18 cellular contexts compared by ENCODE assay signal in genomic region chr7:150381096-150381495, GRCh38. TPM values are rescaled to one million over a fixed set of nuclear protein-coding genes. Genes with fewer than 3 reads are reported as not detected.
DNase-seq lines count a peak whose midpoint lies in the region; ATAC-seq and TF ChIP-seq lines count a peak whose summit lies in the region.
"Had no signal": no experiment of that assay in that cellular context is flagged by ENCODE, and none has a peak within 500 bp of the region (broad histone marks: within the 10 kb centered on the region; RNA-seq: fewer than 3 reads in every experiment).

No MANE protein-coding gene starts in this region.

- H3K9me3 Mint-ChIP-seq in activated naive CD8-positive, alpha-beta T cell (ENCODE audit: low read depth): no peaks in the 10 kb centered on the region
- no peaks in the 10 kb centered on the region for H3K9me3 Mint-ChIP-seq in activated naive CD8-positive, alpha-beta T cell treated with anti-CD3 and anti-CD28 coated beads, Interleukin-2, amount 50 U/mL, for 24 hours
- no peaks in the 10 kb centered on the region for H3K9me3 Mint-ChIP-seq in WTC11

- H3K27me3 Mint-ChIP-seq in activated naive CD8-positive, alpha-beta T cell: no peaks in the 10 kb centered on the region
- no peaks in the 10 kb centered on the region for H3K27me3 Mint-ChIP-seq in activated naive CD8-positive, alpha-beta T cell treated with anti-CD3 and anti-CD28 coated beads, Interleukin-2, amount 50 U/mL, for 24 hours
- no peaks in the 10 kb centered on the region for H3K27me3 Mint-ChIP-seq in WTC11 (ENCODE audit: low read depth)

- H3K4me3 ChIP-seq in mesodermal cell (ENCODE audit: extremely low read depth, insufficient read depth, low read length, poor library complexity, severe bottlenecking) (peak overlapping the region; percentile 73), upper lobe of right lung (no peak overlapping the region)
- H3K4me3 ChIP-seq: skin epidermis, thyroid gland had no signal

- H3K27ac Mint-ChIP-seq in activated naive CD8-positive, alpha-beta T cell: no peak overlapping the region
- no peak overlapping the region for H3K27ac Mint-ChIP-seq in activated naive CD8-positive, alpha-beta T cell treated with anti-CD3 and anti-CD28 coated beads, Interleukin-2, amount 50 U/mL, for 24 hours
- H3K27ac Mint-ChIP-seq in WTC11: peak overlapping the region; percentile 92

- intact Hi-C loops in upper lobe of right lung (cut with DNase I): no loop called here

- H3K9me3 ChIP-seq in mesodermal cell (ENCODE audit: control insufficient read depth, low read length) (no peaks in the 10 kb centered on the region), upper lobe of right lung (no peaks in the 10 kb centered on the region)
- H3K9me3 ChIP-seq: left lung, thyroid gland had no signal

- H3K4me1 ChIP-seq in mesodermal cell (ENCODE audit: control insufficient read depth, insufficient read depth, low read length, poor library complexity, severe bottlenecking) (peaks cover 56% of the 10 kb centered on the region), upper lobe of right lung (peaks cover 26% of the 10 kb centered on the region)

- no peak for ATAC-seq in activated naive CD8-positive, alpha-beta T cell treated with anti-CD3 and anti-CD28 coated beads, Interleukin-2, amount 50 U/mL, for 24 hours
- ATAC-seq in WTC11 (no peak), upper lobe of right lung (no peak), GM21423 (IDR thresholded peaks at IDR 0.05; ENCODE audit: unreplicated experiment) (no peak)
- ATAC-seq: left lung had no signal

- H3K36me3 ChIP-seq in mesodermal cell (ENCODE audit: control insufficient read depth, insufficient read depth, low read length): peaks cover 17% of the 10 kb centered on the region
- H3K36me3 ChIP-seq in upper lobe of right lung: no peaks in the 10 kb centered on the region
- H3K36me3 ChIP-seq: left lung, thyroid gland had no signal

- H3K4me3 Mint-ChIP-seq in activated naive CD8-positive, alpha-beta T cell: peak overlapping the region; percentile 17
- H3K4me3 Mint-ChIP-seq in activated naive CD8-positive, alpha-beta T cell treated with anti-CD3 and anti-CD28 coated beads, Interleukin-2, amount 50 U/mL, for 24 hours: no peak overlapping the region
- H3K4me3 Mint-ChIP-seq in WTC11: peak overlapping the region; percentile 87

- DNase-seq in activated naive CD8-positive, alpha-beta T cell treated with anti-CD3 and anti-CD28 coated beads, Interleukin-2, amount 50 U/mL, for 24 hours: no peak
- DNase-seq in WTC11 (ENCODE audit: low spot score) (peak; percentile 13), upper lobe of right lung (peak; percentile 48), glomerular visceral epithelial cell (ENCODE audit: extremely low spot score) (no peak), COR-L47 (lab: John Stamatoyannopoulos, UW) (no peak)
- DNase-seq: ACHN; activated CD4-positive, alpha-beta T cell treated with anti-CD3 and anti-CD28 coated beads, Interleukin-2, amount 50 U/mL, for 4 hours; DMS 273 treated with DMSO at 0.1 percent for 48 hours; left lung; NCI-H2171; thyroid gland had no signal

- no peaks in the 10 kb centered on the region for H3K27me3 ChIP-seq in upper lobe of right lung
- H3K27me3 ChIP-seq: left lung, thyroid gland had no signal

- WGBS in mesodermal cell (ENCODE audit: insufficient coverage in 2 of 2), 2 experiments: 63 to 68% methylated on average over 5 to 7 of the region's 9 CpGs

- peaks cover 37% of the 10 kb centered on the region for H3K4me1 Mint-ChIP-seq in activated naive CD8-positive, alpha-beta T cell (ENCODE audit: low read depth)
- H3K4me1 Mint-ChIP-seq in activated naive CD8-positive, alpha-beta T cell treated with anti-CD3 and anti-CD28 coated beads, Interleukin-2, amount 50 U/mL, for 24 hours: peaks cover 40% of the 10 kb centered on the region
- peaks cover 82% of the 10 kb centered on the region for H3K4me1 Mint-ChIP-seq in WTC11

- TF ChIP-seq CTCF in WTC11 (IDR thresholded peaks at IDR 0.05) (no peak), upper lobe of right lung (IDR thresholded peaks at IDR 0.05) (no peak)

- H3K27ac ChIP-seq in mesodermal cell (ENCODE audit: low read depth, low read length, severe bottlenecking) (no peak overlapping the region), upper lobe of right lung (no peak overlapping the region)
- H3K27ac ChIP-seq: HL-60, left lung, thyroid gland had no signal

- POLR2A ChIA-PET in WTC11 (lab: Charles Lee): interaction anchor here (1.0 to 1.4 kb wide), 3 partner anchors 10 to 13 kb away, joined by 3 to 5 read pairs (median 4); partner anchors contain the start of gene REPIN1

- no peaks in the 10 kb centered on the region for H3K36me3 Mint-ChIP-seq in activated naive CD8-positive, alpha-beta T cell
- H3K36me3 Mint-ChIP-seq in activated naive CD8-positive, alpha-beta T cell treated with anti-CD3 and anti-CD28 coated beads, Interleukin-2, amount 50 U/mL, for 24 hours (ENCODE audit: low read depth): no peaks in the 10 kb centered on the region
- peaks cover 3% of the 10 kb centered on the region; the same call in 1 of the 2 replicates for H3K36me3 Mint-ChIP-seq in WTC11

- CTCF ChIA-PET in WTC11 (lab: Charles Lee): interaction anchor here (1.2 kb wide), 1 partner anchor 24 kb away, joined by 3 read pairs; a partner anchor contains a TSS

TF ChIP-seq in WTC11, 78 proteins besides CTCF, POLR2A, EP300 and RAD21:
- no peak for TF ChIP-seq ZNF121 (CRISPR knock-in tag; IDR thresholded peaks at IDR 0.05)
- TF ChIP-seq ZBTB21 (CRISPR knock-in tag; IDR thresholded peaks at IDR 0.05; ENCODE audit: borderline replicate concordance): no peak
- no peak for TF ChIP-seq CBFB (CRISPR knock-in tag; IDR thresholded peaks at IDR 0.05; ENCODE audit: low read depth)
- TF ChIP-seq ZBTB43 (CRISPR knock-in tag; IDR thresholded peaks at IDR 0.05): no peak
- TF ChIP-seq SOX15 (CRISPR knock-in tag; IDR thresholded peaks at IDR 0.05): no peak
- TF ChIP-seq ZNF232 (CRISPR knock-in tag; IDR thresholded peaks at IDR 0.05): no peak
- no peak for TF ChIP-seq AR (CRISPR knock-in tag; IDR thresholded peaks at IDR 0.05)
- no peak for TF ChIP-seq ATF1 (CRISPR knock-in tag; IDR thresholded peaks at IDR 0.05)
- TF ChIP-seq ZNF219 (CRISPR knock-in tag; IDR thresholded peaks at IDR 0.05; ENCODE audit: borderline replicate concordance): no peak
- no peak for TF ChIP-seq ZNF416 (CRISPR knock-in tag; IDR thresholded peaks at IDR 0.05)
TF ChIP-seq in WTC11: peak in this region for 0.

RNA-seq across cellular contexts. Expression of gene ZNF775, which starts 2.0 kb away (rescaled TPM):
- 24.1 to 26.6 TPM (median 25.4 TPM) in 3 replicates for total RNA-seq in WTC11 (2021)
- polyA plus RNA-seq in mesodermal cell (2013, experiment 1 of 2): 15.7 TPM
- 12.0 TPM for polyA plus RNA-seq in mesodermal cell (2013, experiment 2 of 2)
- 4.4 TPM for total RNA-seq in upper lobe of right lung

RNA-seq across cellular contexts. Expression of gene REPIN1, which starts 12.5 kb away (rescaled TPM):
- 105 to 130 TPM (median 112 TPM) in 3 replicates for total RNA-seq in WTC11 (2021)
- polyA plus RNA-seq in mesodermal cell (2013, experiment 1 of 2): 124 TPM
- polyA plus RNA-seq in mesodermal cell (2013, experiment 2 of 2): 102 TPM
- 93.7 TPM for total RNA-seq in upper lobe of right lung

RNA-seq across cellular contexts. Expression of gene RARRES2, which starts 39.7 kb away (rescaled TPM):
- 193 to 230 TPM (median 197 TPM) in 3 replicates for total RNA-seq in WTC11 (2021)
- polyA plus RNA-seq in mesodermal cell (2013, experiment 1 of 2): 31.3 TPM
- 25.7 TPM for polyA plus RNA-seq in mesodermal cell (2013, experiment 2 of 2)
- total RNA-seq in upper lobe of right lung: 259 TPM
- total RNA-seq: glomerular endothelial cell; T-helper 2 cell treated with Interferon-gamma antibody and Interleukin-4, amounts not matched to agents 100 ng/mL and 5 ng/mL, for 36 hours had no signal

RNA-seq across cellular contexts. Expression of gene ACTR3C, which starts 57.8 kb away (rescaled TPM):
- total RNA-seq in WTC11 (2021) (0.96 to 1.5 TPM (median 1.4 TPM) in 3 replicates), upper lobe of right lung (20.1 TPM)
- 0.63 TPM for polyA plus RNA-seq in mesodermal cell (2013, experiment 1 of 2)
- 0.46 TPM for polyA plus RNA-seq in mesodermal cell (2013, experiment 2 of 2)

RNA-seq across cellular contexts. Expression of gene LRRC61, which starts 57.9 kb away (rescaled TPM):
- total RNA-seq in WTC11 (2021): 27.7 to 33.3 TPM (median 32.7 TPM) in 3 replicates
- polyA plus RNA-seq in mesodermal cell (2013, experiment 1 of 2): 23.1 TPM
- polyA plus RNA-seq in mesodermal cell (2013, experiment 2 of 2): 22.7 TPM
- 10.2 TPM for total RNA-seq in upper lobe of right lung

Comparison
In these comparisons a context has a peak if more than half of its experiments do, and no peak if none do; other contexts are left out.
1. DNase-seq: peak in WTC11 (single experiment) and upper lobe of right lung (single experiment); none in activated naive CD8-positive, alpha-beta T cell treated with anti-CD3 and anti-CD28 coated beads, Interleukin-2, amount 50 U/mL, for 24 hours (single experiment), glomerular visceral epithelial cell (single experiment) and COR-L47 (single experiment).